Comparison of ENCODE assay signal across 13 cellular contexts in genomic region chr4:169438057-169438480, GRCh38.
DNase-seq lines count a peak whose midpoint lies in the region; ATAC-seq and TF ChIP-seq lines count a peak whose summit lies in the region.
"Had no signal": no experiment of that assay in that cellular context is flagged by ENCODE, and none has a peak within 500 bp of the region (broad histone marks: within the 10 kb centered on the region; RNA-seq: fewer than 3 reads in every experiment).

No MANE protein-coding gene starts in this region.

- no peak overlapping the region for H3K4me2 ChIP-seq in mesenchymal stem cell (ENCODE audit: low read length, poor library complexity, severe bottlenecking)

- peak overlapping the region; percentile 83 for H3K27ac Mint-ChIP-seq in stimulated activated memory B cell treated with anti-CD40 and anti-IgM and Interleukin-4, amounts not matched to agents 10 μg/mL and 1 μg/mL and 100 μg/mL, for 72 hours
- H3K27ac Mint-ChIP-seq in glutamatergic neuron (ENCODE audit: unreplicated experiment) = no peak overlapping the region
- H3K27ac Mint-ChIP-seq: activated naive CD8-positive, alpha-beta T cell treated with anti-CD3 and anti-CD28 coated beads, Interleukin-2, amount 10 ng/mL, durations not matched to agents 7 days and 5 days had no signal

- H2AK5ac ChIP-seq in mesenchymal stem cell (ENCODE audit: low read length, severe bottlenecking) = no peak overlapping the region

- H2AFZ ChIP-seq in mesenchymal stem cell (ENCODE audit: low read depth, low read length) = no peak overlapping the region

- no peaks in the 10 kb centered on the region for H3K27me3 ChIP-seq in mesenchymal stem cell (ENCODE audit: control insufficient read depth in 1 of 2, insufficient read depth in 1 of 2, low read length in 2 of 2)
- H3K27me3 ChIP-seq: heart left ventricle, SJSA1 had no signal

- H3K23ac ChIP-seq in mesenchymal stem cell (ENCODE audit: low read length in 2 of 2) = no peak overlapping the region

- 100% methylated on average over 1 of the region's 2 CpGs for WGBS in mesenchymal stem cell

- DNase-seq in glutamatergic neuron (no peak), mesenchymal stem cell (no peak)
- DNase-seq: activated naive CD8-positive, alpha-beta T cell treated with anti-CD3 and anti-CD28 coated beads, Interleukin-2, amount 10 ng/mL, durations not matched to agents 7 days and 5 days; DMS79; heart left ventricle; Kasumi-1; NCI-H2171 treated with DMSO at 0.1 percent for 48 hours had no signal

- no peaks in the 10 kb centered on the region for H3K9me3 Mint-ChIP-seq in stimulated activated memory B cell treated with anti-CD40 and anti-IgM and Interleukin-4, amounts not matched to agents 10 μg/mL and 1 μg/mL and 100 μg/mL, for 72 hours
- H3K9me3 Mint-ChIP-seq in glutamatergic neuron (ENCODE audit: unreplicated experiment) = no peaks in the 10 kb centered on the region

- no peak overlapping the region for H2BK12ac ChIP-seq in mesenchymal stem cell (ENCODE audit: low read length in 2 of 2)

- no peak overlapping the region for H2BK120ac ChIP-seq in mesenchymal stem cell (ENCODE audit: low read depth, low read length)

- H2BK15ac ChIP-seq in mesenchymal stem cell (ENCODE audit: low read depth, poor library complexity, severe bottlenecking) = no peak overlapping the region

- H3K18ac ChIP-seq in mesenchymal stem cell (ENCODE audit: low read depth in 1 of 2, low read length in 2 of 2) = no peak overlapping the region

- no peak overlapping the region for H4K91ac ChIP-seq in mesenchymal stem cell (ENCODE audit: low read length)

- H3K36me3 Mint-ChIP-seq in stimulated activated memory B cell treated with anti-CD40 and anti-IgM and Interleukin-4, amounts not matched to agents 10 μg/mL and 1 μg/mL and 100 μg/mL, for 72 hours = peaks cover 17% of the 10 kb centered on the region
- peaks cover 5% of the 10 kb centered on the region for H3K36me3 Mint-ChIP-seq in glutamatergic neuron (ENCODE audit: unreplicated experiment)

- ATAC-seq in GM19351 (IDR thresholded peaks at IDR 0.05; ENCODE audit: unreplicated experiment) = peak; percentile 40
- ATAC-seq in HG02759 (IDR thresholded peaks at IDR 0.05; ENCODE audit: unreplicated experiment) = peak; percentile 56
- peak; percentile 43 for ATAC-seq in HG03460 (IDR thresholded peaks at IDR 0.05; ENCODE audit: unreplicated experiment)
- peak; percentile 81 for ATAC-seq in stimulated activated memory B cell treated with anti-CD40 and anti-IgM and Interleukin-4, amounts not matched to agents 10 μg/mL and 1 μg/mL and 100 μg/mL, for 72 hours
- ATAC-seq in activated CD4-positive, CD25-positive, alpha-beta regulatory T cell treated with anti-CD3 and anti-CD28 coated beads, Interleukin-2, amount 50 U/mL, for 24 hours = no peak
- ATAC-seq: heart left ventricle had no signal

- H3K4ac ChIP-seq in mesenchymal stem cell (ENCODE audit: low read depth in 1 of 2, low read length in 2 of 2) = no peak overlapping the region

- H3K9ac ChIP-seq in mesenchymal stem cell (ENCODE audit: low read length) = no peak overlapping the region

- no peak overlapping the region for H3K27ac ChIP-seq in mesenchymal stem cell (ENCODE audit: low read length, poor library complexity, severe bottlenecking)
- H3K27ac ChIP-seq: SJSA1 had no signal

- peaks cover 0 to 3% of the 10 kb centered on the region in 2 experiments for H3K36me3 ChIP-seq in mesenchymal stem cell (ENCODE audit: control insufficient read depth in 1 of 2, insufficient read depth in 2 of 2, low read depth in 1 of 2, low read length in 2 of 2)
- H3K36me3 ChIP-seq: SJSA1 had no signal

- H3K4me3 ChIP-seq in mesenchymal stem cell (ENCODE audit: insufficient read depth in 1 of 2, low read depth in 1 of 2, low read length in 2 of 2) = no peak overlapping the region
- H3K4me3 ChIP-seq: heart left ventricle, SJSA1 had no signal

- H4K8ac ChIP-seq in mesenchymal stem cell (ENCODE audit: low read length) = no peak overlapping the region

- H3K27me3 Mint-ChIP-seq in stimulated activated memory B cell treated with anti-CD40 and anti-IgM and Interleukin-4, amounts not matched to agents 10 μg/mL and 1 μg/mL and 100 μg/mL, for 72 hours = no peaks in the 10 kb centered on the region
- peaks cover 2% of the 10 kb centered on the region for H3K27me3 Mint-ChIP-seq in glutamatergic neuron (ENCODE audit: unreplicated experiment)
- H3K27me3 Mint-ChIP-seq: activated naive CD8-positive, alpha-beta T cell treated with anti-CD3 and anti-CD28 coated beads, Interleukin-2, amount 10 ng/mL, durations not matched to agents 7 days and 5 days had no signal

- H2BK5ac ChIP-seq in mesenchymal stem cell (ENCODE audit: low read depth, low read length, poor library complexity, severe bottlenecking) = no peak overlapping the region

- no peak overlapping the region for H3K14ac ChIP-seq in mesenchymal stem cell (ENCODE audit: low read length in 2 of 2)

- no peak overlapping the region for H3K4me3 Mint-ChIP-seq in stimulated activated memory B cell treated with anti-CD40 and anti-IgM and Interleukin-4, amounts not matched to agents 10 μg/mL and 1 μg/mL and 100 μg/mL, for 72 hours
- no peak overlapping the region for H3K4me3 Mint-ChIP-seq in glutamatergic neuron (ENCODE audit: unreplicated experiment)
- H3K4me3 Mint-ChIP-seq: activated naive CD8-positive, alpha-beta T cell treated with anti-CD3 and anti-CD28 coated beads, Interleukin-2, amount 10 ng/mL, durations not matched to agents 7 days and 5 days had no signal

- TF ChIP-seq CTCF in glutamatergic neuron (IDR thresholded peaks at IDR 0.05; ENCODE audit: partially characterized antibody, unreplicated experiment) = no peak

- peaks cover 6% of the 10 kb centered on the region for H3K9me3 ChIP-seq in mesenchymal stem cell (ENCODE audit: control insufficient read depth, low read length)
- H3K9me3 ChIP-seq: SJSA1 had no signal

- peaks cover 38% of the 10 kb centered on the region for H3K4me1 Mint-ChIP-seq in stimulated activated memory B cell treated with anti-CD40 and anti-IgM and Interleukin-4, amounts not matched to agents 10 μg/mL and 1 μg/mL and 100 μg/mL, for 72 hours
- H3K4me1 Mint-ChIP-seq in glutamatergic neuron (ENCODE audit: low read depth, unreplicated experiment) = peaks cover 4% of the 10 kb centered on the region
- H3K4me1 Mint-ChIP-seq: activated naive CD8-positive, alpha-beta T cell treated with anti-CD3 and anti-CD28 coated beads, Interleukin-2, amount 10 ng/mL, durations not matched to agents 7 days and 5 days had no signal

- peaks cover 23% of the 10 kb centered on the region for H3K79me1 ChIP-seq in mesenchymal stem cell (replicated peaks; ENCODE audit: low read length, poor library complexity, severe bottlenecking)

- H3K4me1 ChIP-seq in mesenchymal stem cell (ENCODE audit: control insufficient read depth, insufficient read depth, low read depth, low read length) = peaks cover 11% of the 10 kb centered on the region
- H3K4me1 ChIP-seq: SJSA1 had no signal

Comparison
In these comparisons a context has a peak if more than half of its experiments do, and no peak if none do; other contexts are left out.
1. ATAC-seq: peak in GM19351 (single experiment), HG02759 (single experiment), HG03460 (single experiment) and stimulated activated memory B cell treated with anti-CD40 and anti-IgM and Interleukin-4, amounts not matched to agents 10 μg/mL and 1 μg/mL and 100 μg/mL, for 72 hours (single experiment); none in activated CD4-positive, CD25-positive, alpha-beta regulatory T cell treated with anti-CD3 and anti-CD28 coated beads, Interleukin-2, amount 50 U/mL, for 24 hours (0 of 2).